2 cellular contexts compared by ENCODE assay signal in the genomic region with DNA sequence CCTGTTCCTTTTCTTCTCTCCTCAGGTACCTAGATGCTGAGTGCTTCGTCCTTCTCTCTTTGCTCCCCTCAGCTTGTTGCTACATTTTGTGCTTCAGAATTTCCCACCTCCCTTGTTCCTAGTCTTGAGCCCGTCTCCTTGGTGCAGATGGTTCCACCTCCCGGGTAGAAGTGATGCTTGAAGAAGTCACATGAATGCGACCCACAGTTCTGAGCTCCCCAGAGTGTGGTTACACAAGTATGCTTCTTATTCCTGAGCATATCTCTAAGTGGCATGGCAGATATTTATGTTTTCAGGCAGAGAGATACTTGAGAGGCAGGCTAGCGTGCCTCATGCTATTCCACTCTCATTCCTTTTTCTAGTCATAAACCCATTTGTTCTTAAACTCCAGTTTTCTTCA.
TF ChIP-seq lines count a peak whose summit lies in the region.

No MANE protein-coding gene starts in this region.

TF ChIP-seq in SK-N-SH treated with all-trans-retinoic acid at 6 μM for 48 hours, 23 proteins besides CTCF, POLR2A, EP300 and RAD21:
- TF ChIP-seq CSDC2 (CRISPR knock-in tag; IDR thresholded peaks at IDR 0.05), result no peak

TF ChIP-seq in SK-N-SH, 30 proteins besides CTCF, POLR2A, EP300 and RAD21:
- TF ChIP-seq MEF2A (IDR thresholded peaks at IDR 0.05; ENCODE audit: borderline replicate concordance, low read depth) (no peak), SIN3A (IDR thresholded peaks at IDR 0.05; ENCODE audit: borderline replicate concordance, low read depth, low read length) (no peak), EZH2phosphoT487 (IDR thresholded peaks at IDR 0.05; ENCODE audit: borderline replicate concordance, low read depth) (no peak), POLR2AphosphoS5 (IDR thresholded peaks at IDR 0.05; ENCODE audit: low read depth, low read length) (no peak), FOXM1 (IDR thresholded peaks at IDR 0.05; ENCODE audit: low read depth) (no peak), GATA2 (CRISPR knock-in tag; IDR thresholded peaks at IDR 0.05) (no peak), MXI1 (IDR thresholded peaks at IDR 0.05; ENCODE audit: low read depth, low read length) (no peak), NFIC (IDR thresholded peaks at IDR 0.05; ENCODE audit: borderline replicate concordance) (no peak), RFX5 (IDR thresholded peaks at IDR 0.05; ENCODE audit: low read length) (no peak), NRF1 (IDR thresholded peaks at IDR 0.05; ENCODE audit: low read depth, low read length) (no peak), GABPA (IDR thresholded peaks at IDR 0.05; ENCODE audit: low read depth) (no peak), CHD2 (IDR thresholded peaks at IDR 0.05; ENCODE audit: low read length, partially characterized antibody) (no peak), FOSL2 (IDR thresholded peaks at IDR 0.05; ENCODE audit: borderline replicate concordance, low read depth) (no peak)
- TF ChIP-seq, protein P1, sequence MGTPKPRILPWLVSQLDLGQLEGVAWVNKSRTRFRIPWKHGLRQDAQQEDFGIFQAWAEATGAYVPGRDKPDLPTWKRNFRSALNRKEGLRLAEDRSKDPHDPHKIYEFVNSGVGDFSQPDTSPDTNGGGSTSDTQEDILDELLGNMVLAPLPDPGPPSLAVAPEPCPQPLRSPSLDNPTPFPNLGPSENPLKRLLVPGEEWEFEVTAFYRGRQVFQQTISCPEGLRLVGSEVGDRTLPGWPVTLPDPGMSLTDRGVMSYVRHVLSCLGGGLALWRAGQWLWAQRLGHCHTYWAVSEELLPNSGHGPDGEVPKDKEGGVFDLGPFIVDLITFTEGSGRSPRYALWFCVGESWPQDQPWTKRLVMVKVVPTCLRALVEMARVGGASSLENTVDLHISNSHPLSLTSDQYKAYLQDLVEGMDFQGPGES (IDR thresholded peaks at IDR 0.05; ENCODE audit: low read depth, low read length), result no peak
- TF ChIP-seq, protein P2, sequence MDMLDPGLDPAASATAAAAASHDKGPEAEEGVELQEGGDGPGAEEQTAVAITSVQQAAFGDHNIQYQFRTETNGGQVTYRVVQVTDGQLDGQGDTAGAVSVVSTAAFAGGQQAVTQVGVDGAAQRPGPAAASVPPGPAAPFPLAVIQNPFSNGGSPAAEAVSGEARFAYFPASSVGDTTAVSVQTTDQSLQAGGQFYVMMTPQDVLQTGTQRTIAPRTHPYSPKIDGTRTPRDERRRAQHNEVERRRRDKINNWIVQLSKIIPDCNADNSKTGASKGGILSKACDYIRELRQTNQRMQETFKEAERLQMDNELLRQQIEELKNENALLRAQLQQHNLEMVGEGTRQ (IDR thresholded peaks at IDR 0.05; ENCODE audit: borderline replicate concordance, low read depth, low read length), result no peak
